ENCODE assay signal across 24 cellular contexts in genomic region chr17:60959011-60959410, GRCh38.
A peak's percentile ranks its signal among the peaks of the same experiment; 100 is the strongest.
DNase-seq lines count a peak whose midpoint lies in the region; ATAC-seq and TF ChIP-seq lines count a peak whose summit lies in the region.
"Had no signal": no experiment of that assay in that cellular context is flagged by ENCODE, and none has a peak within 500 bp of the region (broad histone marks: within the 10 kb centered on the region; RNA-seq: fewer than 3 reads in every experiment).

No MANE protein-coding gene starts in this region.

- no peak for ATAC-seq in GM21737 (IDR thresholded peaks at IDR 0.05; ENCODE audit: unreplicated experiment)
- ATAC-seq: right lobe of liver; stimulated activated memory B cell treated with anti-CD40 and anti-IgM and Interleukin-4, amounts not matched to agents 10 μg/mL and 1 μg/mL and 100 μg/mL, for 72 hours; upper lobe of right lung had no signal

- no peak overlapping the region for H3K4me3 ChIP-seq in fibroblast of mammary gland (ENCODE audit: control insufficient read depth, low read depth, low read length)
- H3K4me3 ChIP-seq: neural progenitor cell, right lobe of liver, upper lobe of right lung had no signal

- no peak for TF ChIP-seq CTCF in fibroblast of mammary gland (conservative IDR thresholded peaks at IDR 0.05; ENCODE audit: control insufficient read depth, insufficient read depth, low read depth, low read length)

- DNase-seq in ELR (ENCODE audit: low read depth) (peak; percentile 51), RPMI7951 (ENCODE audit: low read depth) (peak; percentile 49), fibroblast of mammary gland (ENCODE audit: low read depth) (peak; percentile 69), renal cortical epithelial cell (ENCODE audit: low read depth) (peak; percentile 72), amniotic stem cell (lab: John Stamatoyannopoulos, UW) (no peak), germinal center (ENCODE audit: low spot score) (no peak)
- no peak for DNase-seq in activated CD8-positive, alpha-beta memory T cell treated with anti-CD3 and anti-CD28 coated beads, Interleukin-2, amount 50 U/mL, for 48 hours
- DNase-seq: activated CD4-positive, alpha-beta T cell treated with anti-CD3 and anti-CD28 coated beads, Interleukin-2, amount 50 U/mL, for 4 hours; activated CD4-positive, CD25-positive, alpha-beta regulatory T cell; activated CD8-positive, alpha-beta memory T cell treated with anti-CD3 and anti-CD28 coated beads, Interleukin-2, amount 50 U/mL, for 4 hours; activated naive CD4-positive, alpha-beta T cell treated with anti-CD3 and anti-CD28 coated beads, Interleukin-2, amount 50 U/mL, for 16 hours; caudate nucleus; head of caudate nucleus; NCI-H1417 treated with DMSO at 0.1 percent for 48 hours; NCI-H446 treated with DMSO at 0.1 percent for 48 hours; NCI-H82; right lobe of liver; RPMI8226; stimulated activated CD4-positive, alpha-beta T cell treated with anti-CD3 and anti-CD28 coated beads, Interleukin-4, amount 100 ng/mL, for 4 hours; T-helper 1 cell; upper lobe of right lung had no signal

Comparison
In these comparisons a context has a peak if more than half of its experiments do, and no peak if none do; other contexts are left out.
1. DNase-seq: peak in ELR (single experiment), RPMI7951 (single experiment), fibroblast of mammary gland (single experiment) and renal cortical epithelial cell (single experiment); none in activated CD8-positive, alpha-beta memory T cell treated with anti-CD3 and anti-CD28 coated beads, Interleukin-2, amount 50 U/mL, for 48 hours (single experiment), amniotic stem cell (single experiment) and germinal center (single experiment).